Comparison of ENCODE assay signal across 2 cellular contexts in genomic region chr4:37646237-37646636, GRCh38.
TF ChIP-seq lines count a peak whose summit lies in the region.

No MANE protein-coding gene starts in this region.

TF ChIP-seq in liver, 16 proteins besides CTCF, POLR2A, EP300 and RAD21:
- TF ChIP-seq FOXA1 (IDR thresholded peaks at IDR 0.05), result no peak
- TF ChIP-seq HNF4G (IDR thresholded peaks at IDR 0.05), result no peak
- TF ChIP-seq YY1 (IDR thresholded peaks at IDR 0.05), result no peak
- no peak for TF ChIP-seq NR2F2 (IDR thresholded peaks at IDR 0.05)

TF ChIP-seq in HepG2, 621 proteins besides CTCF, POLR2A, EP300 and RAD21:
- TF ChIP-seq SRY (CRISPR knock-in tag; IDR thresholded peaks at IDR 0.05), result no peak
- no peak for TF ChIP-seq E2F5 (CRISPR knock-in tag; conservative IDR thresholded peaks at IDR 0.05)
- no peak for TF ChIP-seq NFKBIZ (CRISPR knock-in tag; IDR thresholded peaks at IDR 0.05)
- TF ChIP-seq ZNF329 (CRISPR knock-in tag; IDR thresholded peaks at IDR 0.05; ENCODE audit: low read depth), result no peak
- TF ChIP-seq KAT8 (CRISPR knock-in tag; IDR thresholded peaks at IDR 0.05), result no peak
TF ChIP-seq in HepG2: peak in this region for 0.
